Comparison of ENCODE assay signal across 8 cellular contexts in the genomic region with DNA sequence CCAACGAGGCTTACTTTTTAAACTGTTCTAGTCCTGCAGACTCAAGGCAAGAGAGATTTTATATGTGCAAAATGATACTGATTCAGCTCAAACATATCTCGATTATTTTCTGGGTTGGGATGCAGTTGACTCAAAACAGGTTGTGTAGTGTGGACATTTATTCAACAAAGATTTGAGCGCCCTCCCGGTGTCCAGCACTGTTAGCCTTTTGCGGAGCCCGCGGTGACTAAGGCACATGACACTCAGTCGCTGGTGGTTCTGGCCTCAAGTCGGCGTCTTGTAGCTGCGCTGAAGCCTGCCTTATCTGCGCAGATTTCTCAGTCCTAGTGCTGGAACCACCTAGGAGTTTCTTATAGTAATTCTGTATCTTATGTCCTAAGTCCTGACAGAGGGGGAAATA. TPM values are rescaled to one million over a fixed set of nuclear protein-coding genes. Genes with fewer than 3 reads are reported as not detected.
A peak's percentile ranks its signal among the peaks of the same experiment; 100 is the strongest.
DNase-seq lines count a peak whose midpoint lies in the region; ATAC-seq and TF ChIP-seq lines count a peak whose summit lies in the region.

No MANE protein-coding gene starts in this region.

- no peaks in the 10 kb centered on the region for H3K9me3 Mint-ChIP-seq in activated CD8-positive, alpha-beta T cell treated with anti-CD3 and anti-CD28 coated beads, Interleukin-2, amount 10 ng/mL, durations not matched to agents 7 days and 5 days (ENCODE audit: insufficient read depth)
- H3K9me3 Mint-ChIP-seq in nephron progenitor cell: no peaks in the 10 kb centered on the region

- peaks cover 10% of the 10 kb centered on the region for H3K4me1 Mint-ChIP-seq in activated CD8-positive, alpha-beta T cell treated with anti-CD3 and anti-CD28 coated beads, Interleukin-2, amount 10 ng/mL, durations not matched to agents 7 days and 5 days (ENCODE audit: low read depth)
- H3K4me1 Mint-ChIP-seq in nephron progenitor cell: peaks cover 18% of the 10 kb centered on the region

- peaks cover 38% of the 10 kb centered on the region for H3K27me3 Mint-ChIP-seq in activated CD8-positive, alpha-beta T cell treated with anti-CD3 and anti-CD28 coated beads, Interleukin-2, amount 10 ng/mL, durations not matched to agents 7 days and 5 days (ENCODE audit: low read depth)
- H3K27me3 Mint-ChIP-seq in nephron progenitor cell (ENCODE audit: low read depth, poor library complexity): peaks cover 64% of the 10 kb centered on the region

- no peak for TF ChIP-seq CTCF in nephron progenitor cell (IDR thresholded peaks at IDR 0.05)

- peak overlapping the region; percentile 45 for H3K4me3 Mint-ChIP-seq in activated CD8-positive, alpha-beta T cell treated with anti-CD3 and anti-CD28 coated beads, Interleukin-2, amount 10 ng/mL, durations not matched to agents 7 days and 5 days
- peak overlapping the region; percentile 88 for H3K4me3 Mint-ChIP-seq in nephron progenitor cell

- DNase-seq in EL (peak; percentile 55), LHCN-M2 (ENCODE audit: low read depth) (peak; percentile 56), globus pallidus (ENCODE audit: low spot score) (peak; percentile 57), nephron progenitor cell (peak; percentile 54)
- no peak for DNase-seq in activated CD8-positive, alpha-beta T cell treated with anti-CD3 and anti-CD28 coated beads, Interleukin-2, amount 10 ng/mL, durations not matched to agents 7 days and 5 days

- H3K36me3 Mint-ChIP-seq in activated CD8-positive, alpha-beta T cell treated with anti-CD3 and anti-CD28 coated beads, Interleukin-2, amount 10 ng/mL, durations not matched to agents 7 days and 5 days (ENCODE audit: low read depth): no peaks in the 10 kb centered on the region
- no peaks in the 10 kb centered on the region for H3K36me3 Mint-ChIP-seq in nephron progenitor cell (ENCODE audit: low read depth)

- POLR2A ChIA-PET in activated CD8-positive, alpha-beta T cell treated with anti-CD3 and anti-CD28 coated beads, Interleukin-2, amount 10 ng/mL, durations not matched to agents 7 days and 5 days (lab: Charles Lee): no interaction called here

- CTCF ChIA-PET in activated CD8-positive, alpha-beta T cell treated with anti-CD3 and anti-CD28 coated beads, Interleukin-2, amount 10 ng/mL, durations not matched to agents 7 days and 5 days (lab: Charles Lee): no interaction called here

- H3K27ac Mint-ChIP-seq in activated CD8-positive, alpha-beta T cell treated with anti-CD3 and anti-CD28 coated beads, Interleukin-2, amount 10 ng/mL, durations not matched to agents 7 days and 5 days: no peak overlapping the region
- no peak overlapping the region for H3K27ac Mint-ChIP-seq in nephron progenitor cell

- ATAC-seq in activated CD8-positive, alpha-beta T cell treated with anti-CD3 and anti-CD28 coated beads, Interleukin-2, amount 10 ng/mL, durations not matched to agents 7 days and 5 days: no peak
- ATAC-seq in HG03469 (IDR thresholded peaks at IDR 0.05; ENCODE audit: unreplicated experiment): no peak
- ATAC-seq in GM19023 (IDR thresholded peaks at IDR 0.05; ENCODE audit: unreplicated experiment): no peak
- no peak for ATAC-seq in HG03097 (IDR thresholded peaks at IDR 0.05; ENCODE audit: low FRiP score, unreplicated experiment)

RNA-seq across cellular contexts. Expression of gene CADPS2, which starts 0.9 kb away (rescaled TPM):
- 0.13 and 0.23 TPM in 2 replicates for total RNA-seq in LHCN-M2 (2014; rRNA removed)
- 0.23 TPM for polyA plus RNA-seq in LHCN-M2 (2012)
- total RNA-seq in activated CD8-positive, alpha-beta T cell treated with anti-CD3 and anti-CD28 coated beads, Interleukin-2, amount 10 ng/mL, durations not matched to agents 7 days and 5 days: not detected
